ENCODE assay signal across 1 cellular context in the genomic region with DNA sequence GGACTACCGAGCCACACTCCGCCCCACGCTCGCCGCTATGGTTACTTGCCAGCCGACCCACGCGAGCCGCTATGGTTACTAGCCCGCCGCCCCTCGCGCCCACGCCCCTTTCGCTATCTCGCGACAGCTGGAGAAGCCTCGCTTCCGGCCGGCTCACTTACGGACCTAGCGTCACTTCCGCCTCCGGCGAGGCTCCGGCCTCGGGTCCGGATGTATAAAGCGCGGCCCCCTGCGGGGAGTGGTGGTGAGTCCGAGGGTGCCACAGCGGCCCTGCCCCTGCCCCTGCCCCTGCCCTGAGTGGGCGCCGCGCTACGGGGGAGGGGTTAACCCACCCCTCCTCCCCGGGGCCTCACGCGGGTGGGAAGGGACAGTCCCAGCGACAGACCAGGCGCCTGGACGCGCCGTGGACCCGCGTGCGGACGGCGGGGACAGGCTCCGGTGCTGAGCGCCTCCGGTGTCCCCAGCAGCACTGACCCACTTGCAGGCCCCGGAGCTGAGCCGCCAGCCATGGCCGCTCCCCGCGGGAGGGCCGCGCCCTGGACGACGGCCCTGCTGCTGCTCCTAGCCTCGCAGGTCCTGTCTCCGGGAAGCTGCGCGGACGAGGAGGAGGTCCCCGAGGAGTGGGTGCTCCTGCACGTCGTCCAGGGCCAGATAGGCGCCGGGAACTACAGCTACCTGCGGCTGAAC.
TF ChIP-seq lines count a peak whose summit lies in the region.

A gene (plus strand): TSS at position 174 of the 687 bp plus-strand sequence. CDS start 334 bp downstream, at position 508.
A gene (minus strand): TSS at position 77 of the 687 bp plus-strand sequence. CDS start 13,024 bp downstream, outside the sequence.

TF ChIP-seq in SK-N-SH, 30 proteins besides CTCF, POLR2A, EP300 and RAD21 (continued from another document):
- TF ChIP-seq, protein P1, sequence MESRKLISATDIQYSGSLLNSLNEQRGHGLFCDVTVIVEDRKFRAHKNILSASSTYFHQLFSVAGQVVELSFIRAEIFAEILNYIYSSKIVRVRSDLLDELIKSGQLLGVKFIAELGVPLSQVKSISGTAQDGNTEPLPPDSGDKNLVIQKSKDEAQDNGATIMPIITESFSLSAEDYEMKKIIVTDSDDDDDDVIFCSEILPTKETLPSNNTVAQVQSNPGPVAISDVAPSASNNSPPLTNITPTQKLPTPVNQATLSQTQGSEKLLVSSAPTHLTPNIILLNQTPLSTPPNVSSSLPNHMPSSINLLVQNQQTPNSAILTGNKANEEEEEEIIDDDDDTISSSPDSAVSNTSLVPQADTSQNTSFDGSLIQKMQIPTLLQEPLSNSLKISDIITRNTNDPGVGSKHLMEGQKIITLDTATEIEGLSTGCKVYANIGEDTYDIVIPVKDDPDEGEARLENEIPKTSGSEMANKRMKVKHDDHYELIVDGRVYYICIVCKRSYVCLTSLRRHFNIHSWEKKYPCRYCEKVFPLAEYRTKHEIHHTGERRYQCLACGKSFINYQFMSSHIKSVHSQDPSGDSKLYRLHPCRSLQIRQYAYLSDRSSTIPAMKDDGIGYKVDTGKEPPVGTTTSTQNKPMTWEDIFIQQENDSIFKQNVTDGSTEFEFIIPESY (IDR thresholded peaks at IDR 0.05; ENCODE audit: borderline replicate concordance, low read depth), result peak; percentile 99
- TF ChIP-seq GATA2 (CRISPR knock-in tag; IDR thresholded peaks at IDR 0.05) (no peak), GABPA (IDR thresholded peaks at IDR 0.05; ENCODE audit: low read depth) (peak; percentile 95), FOXJ3 (CRISPR knock-in tag; IDR thresholded peaks at IDR 0.05) (0 out of 2 replicates have a peak, but pooled peaks have one; percentile 17), MEF2A (IDR thresholded peaks at IDR 0.05; ENCODE audit: borderline replicate concordance, low read depth) (no peak), SIN3A (IDR thresholded peaks at IDR 0.05; ENCODE audit: borderline replicate concordance, low read depth, low read length) (peak; percentile 92; the same call in 1 of the 2 replicates), NRF1 (IDR thresholded peaks at IDR 0.05; ENCODE audit: low read depth, low read length) (no peak), FOXM1 (IDR thresholded peaks at IDR 0.05; ENCODE audit: low read depth) (no peak), SMC3 (IDR thresholded peaks at IDR 0.05; ENCODE audit: low read depth, low read length) (no peak), CHD2 (IDR thresholded peaks at IDR 0.05; ENCODE audit: low read length, partially characterized antibody) (peak; percentile 100), JUND (IDR thresholded peaks at IDR 0.05) (no peak), EZH2phosphoT487 (IDR thresholded peaks at IDR 0.05; ENCODE audit: borderline replicate concordance, low read depth) (no peak), POLR2AphosphoS5 (IDR thresholded peaks at IDR 0.05; ENCODE audit: low read depth, low read length) (peak; percentile 95), MXI1 (IDR thresholded peaks at IDR 0.05; ENCODE audit: low read depth, low read length) (peak; percentile 94), TCF12 (IDR thresholded peaks at IDR 0.05) (no peak), FOSL2 (IDR thresholded peaks at IDR 0.05; ENCODE audit: borderline replicate concordance, low read depth) (no peak), RCOR1 (IDR thresholded peaks at IDR 0.05; ENCODE audit: low read length) (no peak; the same call in 1 of the 2 replicates), RFX5 (IDR thresholded peaks at IDR 0.05; ENCODE audit: low read length) (no peak), ELF1 (IDR thresholded peaks at IDR 0.05) (peak; percentile 64; the same call in 1 of the 2 replicates), TAF1 (IDR thresholded peaks at IDR 0.05; ENCODE audit: borderline replicate concordance, low read depth, low read length) (peak; percentile 78)
- TF ChIP-seq, protein P2, sequence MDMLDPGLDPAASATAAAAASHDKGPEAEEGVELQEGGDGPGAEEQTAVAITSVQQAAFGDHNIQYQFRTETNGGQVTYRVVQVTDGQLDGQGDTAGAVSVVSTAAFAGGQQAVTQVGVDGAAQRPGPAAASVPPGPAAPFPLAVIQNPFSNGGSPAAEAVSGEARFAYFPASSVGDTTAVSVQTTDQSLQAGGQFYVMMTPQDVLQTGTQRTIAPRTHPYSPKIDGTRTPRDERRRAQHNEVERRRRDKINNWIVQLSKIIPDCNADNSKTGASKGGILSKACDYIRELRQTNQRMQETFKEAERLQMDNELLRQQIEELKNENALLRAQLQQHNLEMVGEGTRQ (IDR thresholded peaks at IDR 0.05; ENCODE audit: borderline replicate concordance, low read depth, low read length), result no peak
- TF ChIP-seq, protein P3, sequence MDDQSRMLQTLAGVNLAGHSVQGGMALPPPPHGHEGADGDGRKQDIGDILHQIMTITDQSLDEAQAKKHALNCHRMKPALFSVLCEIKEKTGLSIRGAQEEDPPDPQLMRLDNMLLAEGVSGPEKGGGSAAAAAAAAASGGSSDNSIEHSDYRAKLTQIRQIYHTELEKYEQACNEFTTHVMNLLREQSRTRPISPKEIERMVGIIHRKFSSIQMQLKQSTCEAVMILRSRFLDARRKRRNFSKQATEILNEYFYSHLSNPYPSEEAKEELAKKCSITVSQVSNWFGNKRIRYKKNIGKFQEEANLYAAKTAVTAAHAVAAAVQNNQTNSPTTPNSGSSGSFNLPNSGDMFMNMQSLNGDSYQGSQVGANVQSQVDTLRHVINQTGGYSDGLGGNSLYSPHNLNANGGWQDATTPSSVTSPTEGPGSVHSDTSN (IDR thresholded peaks at IDR 0.05), result peak; percentile 16; the same call in 1 of the 2 replicates
- TF ChIP-seq, protein P4, sequence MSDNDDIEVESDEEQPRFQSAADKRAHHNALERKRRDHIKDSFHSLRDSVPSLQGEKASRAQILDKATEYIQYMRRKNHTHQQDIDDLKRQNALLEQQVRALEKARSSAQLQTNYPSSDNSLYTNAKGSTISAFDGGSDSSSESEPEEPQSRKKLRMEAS (IDR thresholded peaks at IDR 0.05; ENCODE audit: low read depth), result peak; percentile 82
- TF ChIP-seq, protein P5, sequence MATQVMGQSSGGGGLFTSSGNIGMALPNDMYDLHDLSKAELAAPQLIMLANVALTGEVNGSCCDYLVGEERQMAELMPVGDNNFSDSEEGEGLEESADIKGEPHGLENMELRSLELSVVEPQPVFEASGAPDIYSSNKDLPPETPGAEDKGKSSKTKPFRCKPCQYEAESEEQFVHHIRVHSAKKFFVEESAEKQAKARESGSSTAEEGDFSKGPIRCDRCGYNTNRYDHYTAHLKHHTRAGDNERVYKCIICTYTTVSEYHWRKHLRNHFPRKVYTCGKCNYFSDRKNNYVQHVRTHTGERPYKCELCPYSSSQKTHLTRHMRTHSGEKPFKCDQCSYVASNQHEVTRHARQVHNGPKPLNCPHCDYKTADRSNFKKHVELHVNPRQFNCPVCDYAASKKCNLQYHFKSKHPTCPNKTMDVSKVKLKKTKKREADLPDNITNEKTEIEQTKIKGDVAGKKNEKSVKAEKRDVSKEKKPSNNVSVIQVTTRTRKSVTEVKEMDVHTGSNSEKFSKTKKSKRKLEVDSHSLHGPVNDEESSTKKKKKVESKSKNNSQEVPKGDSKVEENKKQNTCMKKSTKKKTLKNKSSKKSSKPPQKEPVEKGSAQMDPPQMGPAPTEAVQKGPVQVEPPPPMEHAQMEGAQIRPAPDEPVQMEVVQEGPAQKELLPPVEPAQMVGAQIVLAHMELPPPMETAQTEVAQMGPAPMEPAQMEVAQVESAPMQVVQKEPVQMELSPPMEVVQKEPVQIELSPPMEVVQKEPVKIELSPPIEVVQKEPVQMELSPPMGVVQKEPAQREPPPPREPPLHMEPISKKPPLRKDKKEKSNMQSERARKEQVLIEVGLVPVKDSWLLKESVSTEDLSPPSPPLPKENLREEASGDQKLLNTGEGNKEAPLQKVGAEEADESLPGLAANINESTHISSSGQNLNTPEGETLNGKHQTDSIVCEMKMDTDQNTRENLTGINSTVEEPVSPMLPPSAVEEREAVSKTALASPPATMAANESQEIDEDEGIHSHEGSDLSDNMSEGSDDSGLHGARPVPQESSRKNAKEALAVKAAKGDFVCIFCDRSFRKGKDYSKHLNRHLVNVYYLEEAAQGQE (IDR thresholded peaks at IDR 0.05; ENCODE audit: low read depth, low read length), result no peak
